Comparison of ENCODE assay signal across 9 cellular contexts in the genomic region with DNA sequence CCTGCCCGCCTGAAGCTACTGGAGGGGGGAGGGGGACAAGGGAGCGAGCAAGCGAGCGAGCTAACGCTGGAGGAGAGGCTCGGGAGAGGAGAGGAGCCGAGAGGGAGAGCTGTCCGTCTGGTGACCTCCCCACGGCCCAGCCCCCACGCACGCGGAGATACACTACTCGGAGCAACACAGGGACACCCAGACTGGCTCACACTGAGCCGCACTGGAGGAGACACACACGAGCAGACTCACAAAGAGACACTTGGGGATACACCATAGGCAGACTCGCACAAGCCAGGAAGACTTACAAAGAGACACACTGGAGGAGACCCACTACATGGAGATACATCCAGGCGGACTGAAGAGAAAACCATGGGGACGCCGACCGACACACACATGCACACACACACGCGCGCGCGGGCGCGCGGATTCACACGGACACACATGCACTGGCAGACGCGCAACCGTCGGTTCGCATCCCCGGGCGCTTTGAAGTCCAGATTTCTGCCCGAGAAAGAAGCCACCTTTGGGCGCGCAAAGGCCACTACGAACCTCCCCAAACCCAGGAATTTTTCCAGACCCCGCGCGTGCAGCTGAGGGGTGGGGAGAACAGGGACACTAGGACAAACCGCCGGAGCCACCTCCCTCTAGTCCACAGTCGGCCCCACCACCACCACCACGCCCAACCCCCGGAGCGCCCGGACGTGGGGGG. TPM values are rescaled to one million over a fixed set of nuclear protein-coding genes. Genes with fewer than 3 reads are reported as not detected.
DNase-seq lines count a peak whose midpoint lies in the region; ATAC-seq and TF ChIP-seq lines count a peak whose summit lies in the region.
"Had no signal": no experiment of that assay in that cellular context is flagged by ENCODE, and none has a peak within 500 bp of the region (broad histone marks: within the 10 kb centered on the region; RNA-seq: fewer than 3 reads in every experiment).

No MANE protein-coding gene starts in this region.

- peaks cover 33% of the 10 kb centered on the region for H3K4me1 Mint-ChIP-seq in activated T-cell treated with anti-CD3 and anti-CD28 coated beads, Interleukin-2, amount 50 U/mL, for 72 hours (ENCODE audit: low read depth)
- peaks cover 34% of the 10 kb centered on the region for H3K4me1 Mint-ChIP-seq in memory B cell

- no peak for ATAC-seq in activated T-cell treated with anti-CD3 and anti-CD28 coated beads, Interleukin-2, amount 50 U/mL, for 72 hours (replicated peaks in 1 of 2)
- no peak for ATAC-seq in memory B cell (ENCODE audit: low read depth)
- no peak for ATAC-seq in HG03469 (IDR thresholded peaks at IDR 0.05; ENCODE audit: unreplicated experiment)
- no peak for ATAC-seq in HG02870 (IDR thresholded peaks at IDR 0.05; ENCODE audit: unreplicated experiment)

- H3K9me3 Mint-ChIP-seq in activated T-cell treated with anti-CD3 and anti-CD28 coated beads, Interleukin-2, amount 50 U/mL, for 72 hours, result no peaks in the 10 kb centered on the region
- no peaks in the 10 kb centered on the region for H3K9me3 Mint-ChIP-seq in memory B cell

- H3K36me3 ChIP-seq in ascending aorta (no peaks in the 10 kb centered on the region), tibial nerve (no peaks in the 10 kb centered on the region)

- no peak for DNase-seq in activated T-cell treated with anti-CD3 and anti-CD28 coated beads, Interleukin-2, amount 50 U/mL, for 72 hours
- no peak for DNase-seq in activated T-cell treated with anti-CD3 and anti-CD28 coated beads for 4 hours
- no peak for DNase-seq in ascending aorta (ENCODE audit: low spot score in 2 of 2)
- DNase-seq in memory B cell (ENCODE audit: low spot score in 2 of 2), result no peak
- no peak for DNase-seq in tibial nerve (ENCODE audit: low spot score in 2 of 2)
- no peak for DNase-seq in GM03348 (ENCODE audit: low spot score)
- DNase-seq: DMS153 had no signal

- no peak for TF ChIP-seq CTCF in ascending aorta (IDR thresholded peaks at IDR 0.05)
- TF ChIP-seq CTCF in tibial nerve (IDR thresholded peaks at IDR 0.05), result no peak

- TF ChIP-seq POLR2A in tibial nerve (IDR thresholded peaks at IDR 0.05), result no peak

- no peak for TF ChIP-seq EP300 in tibial nerve (IDR thresholded peaks at IDR 0.05)

- H3K9me3 ChIP-seq in ascending aorta (no peaks in the 10 kb centered on the region), tibial nerve (no peaks in the 10 kb centered on the region)

- no peak overlapping the region for H3K27ac Mint-ChIP-seq in activated T-cell treated with anti-CD3 and anti-CD28 coated beads, Interleukin-2, amount 50 U/mL, for 72 hours
- no peak overlapping the region for H3K27ac Mint-ChIP-seq in memory B cell

- H3K36me3 Mint-ChIP-seq in activated T-cell treated with anti-CD3 and anti-CD28 coated beads, Interleukin-2, amount 50 U/mL, for 72 hours (ENCODE audit: insufficient read depth in 2 of 2), result no peaks in the 10 kb centered on the region
- H3K36me3 Mint-ChIP-seq in memory B cell, result no peaks in the 10 kb centered on the region

- intact Hi-C loops in ascending aorta (cut with DNase I), result loop anchor here (1.0 kb wide), 1 partner anchor 66 kb away; no protein-coding TSS in a partner anchor

- no peak overlapping the region for H3K27ac ChIP-seq in ascending aorta
- peak overlapping the region in 1 of 4 donors; percentile 89 for H3K27ac ChIP-seq in tibial nerve

- peaks cover 15% of the 10 kb centered on the region for H3K27me3 ChIP-seq in ascending aorta
- H3K27me3 ChIP-seq in tibial nerve, result peaks cover 0 to 45% of the 10 kb centered on the region in 2 donors

- H3K4me3 ChIP-seq in ascending aorta (peak overlapping the region; percentile 66 to 72), tibial nerve (peak overlapping the region; percentile 42 to 75 (median 46))

- H3K27me3 Mint-ChIP-seq in activated T-cell treated with anti-CD3 and anti-CD28 coated beads, Interleukin-2, amount 50 U/mL, for 72 hours (ENCODE audit: low read depth), result peaks cover 89% of the 10 kb centered on the region
- peaks cover 52% of the 10 kb centered on the region for H3K27me3 Mint-ChIP-seq in memory B cell

- H3K4me1 ChIP-seq in ascending aorta (peaks cover 6 to 38% of the 10 kb centered on the region in 2 donors), tibial nerve (peaks cover 0 to 54% (median 39%) of the 10 kb centered on the region in 4 donors)

- WGBS in tibial nerve, 2 donors, result 2 to 3% methylated on average over 43 to 49 of the region's 51 CpGs

- H3K4me3 Mint-ChIP-seq in activated T-cell treated with anti-CD3 and anti-CD28 coated beads, Interleukin-2, amount 50 U/mL, for 72 hours, result peak overlapping the region; percentile 46 to 75
- peak overlapping the region; percentile 68 for H3K4me3 Mint-ChIP-seq in memory B cell

RNA-seq across cellular contexts. Expression of a gene that starts 0.7 kb away (rescaled TPM):
- total RNA-seq in activated T-cell treated with anti-CD3 and anti-CD28 coated beads, Interleukin-2, amount 50 U/mL, for 72 hours, result not detected
- total RNA-seq in ascending aorta (4.7 TPM), tibial nerve (10 to 100 TPM; 19.8 to 40.9 (median 34.7) TPM)

RNA-seq across cellular contexts. Expression of a gene that starts 23.1 kb away (rescaled TPM):
- 10 to 100 TPM; 25.0 to 31.8 TPM for total RNA-seq in activated T-cell treated with anti-CD3 and anti-CD28 coated beads, Interleukin-2, amount 50 U/mL, for 72 hours
- total RNA-seq in ascending aorta (7.2 TPM), tibial nerve (10 to 100 TPM; 31.4 to 45.9 (median 45.4) TPM)

RNA-seq across cellular contexts. Expression of a gene that starts 31.5 kb away (rescaled TPM):
- total RNA-seq in activated T-cell treated with anti-CD3 and anti-CD28 coated beads, Interleukin-2, amount 50 U/mL, for 72 hours, result 10 to 100 TPM; 75.6 to 79.2 TPM
- total RNA-seq in ascending aorta, result 31.7 TPM
- total RNA-seq in tibial nerve, result 10 to 100 TPM; 64.7 to 87.5 (median 73.7) TPM

RNA-seq across cellular contexts. Expression of a gene that starts 40.0 kb away (rescaled TPM):
- under 1 TPM; 0.16 to 0.29 TPM for total RNA-seq in activated T-cell treated with anti-CD3 and anti-CD28 coated beads, Interleukin-2, amount 50 U/mL, for 72 hours
- not detected for total RNA-seq in ascending aorta
- 1 to 10 TPM in 2 of 4 donors, under 1 TPM in 2; 0.30 to 2.1 (median 1.3) TPM for total RNA-seq in tibial nerve

RNA-seq across cellular contexts. Expression of a gene that starts 48.8 kb away (rescaled TPM):
- 10 to 100 TPM; 44.2 to 61.0 TPM for total RNA-seq in activated T-cell treated with anti-CD3 and anti-CD28 coated beads, Interleukin-2, amount 50 U/mL, for 72 hours
- 61.3 TPM for total RNA-seq in ascending aorta
- 100 to 1,000 TPM in 2 of 4 donors, 10 to 100 TPM in 2; 92.6 to 128 (median 107) TPM for total RNA-seq in tibial nerve
